In genomic region chr17:80035687-80035936, GRCh38 we compare ENCODE assay signal across 8 cellular contexts. TPM values are rescaled to one million over a fixed set of nuclear protein-coding genes. Genes with fewer than 3 reads are reported as not detected.
DNase-seq lines count a peak whose midpoint lies in the region; FAIRE-seq and TF ChIP-seq lines count a peak whose summit lies in the region.

TBC1D16 (minus strand) TSS chr17:80035872; CDS start chr17:80013547, 22,325 bp downstream.

- H3K4me1 Mint-ChIP-seq in activated naive CD4-positive, alpha-beta T cell treated with anti-CD3 and anti-CD28 coated beads, Interleukin-2, amount 50 U/mL, for 24 hours: peaks cover 8% of the 10 kb centered on the region

- in situ Hi-C loops in astrocyte of the spinal cord (cut with HindIII; ENCODE audit: low sequenced_read_pairs): no loop called here

- no peaks in the 10 kb centered on the region for H3K9me3 Mint-ChIP-seq in activated naive CD4-positive, alpha-beta T cell treated with anti-CD3 and anti-CD28 coated beads, Interleukin-2, amount 50 U/mL, for 24 hours

- H3K36me3 ChIP-seq in kidney epithelial cell (ENCODE audit: control insufficient read depth, insufficient read depth, low read length) (no peaks in the 10 kb centered on the region), subcutaneous abdominal adipose tissue (ENCODE audit: control insufficient read depth in 5 of 5, insufficient read depth in 5 of 5, low read length in 5 of 5) (peaks cover 0 to 5% (median 0%) of the 10 kb centered on the region in 5 donors)

- H3K27ac ChIP-seq in subcutaneous abdominal adipose tissue (ENCODE audit: low read depth, low read length): peak within 1 kb of the TSS; percentile 90

- H3K9ac ChIP-seq in subcutaneous abdominal adipose tissue (ENCODE audit: low read length in 5 of 5): peak within 1 kb of the TSS in 4 of 5 donors; percentile 83 to 87 (median 86)

- peaks cover 5% of the 10 kb centered on the region for H3K27me3 Mint-ChIP-seq in activated naive CD4-positive, alpha-beta T cell treated with anti-CD3 and anti-CD28 coated beads, Interleukin-2, amount 50 U/mL, for 24 hours

- peaks cover 3 to 63% (median 53%) of the 10 kb centered on the region in 5 donors for H3K4me1 ChIP-seq in subcutaneous abdominal adipose tissue (ENCODE audit: control insufficient read depth in 5 of 5, insufficient read depth in 5 of 5, low read length in 5 of 5)

- no peaks in the 10 kb centered on the region for H3K9me3 ChIP-seq in subcutaneous abdominal adipose tissue (ENCODE audit: control insufficient read depth in 5 of 5, low read length in 5 of 5)

- no peak for DNase-seq in activated naive CD4-positive, alpha-beta T cell treated with Interleukin-2 at 50 U/mL for 16 hours
- DNase-seq in astrocyte of the spinal cord (ENCODE audit: low read depth, low spot score) (no peak), kidney epithelial cell (ENCODE audit: low read depth) (no peak), D721Med (ENCODE audit: insufficient read length, low spot score) (no peak), NCI-H1092 treated with DMSO at 0.1 percent for 48 hours (lab: John Stamatoyannopoulos, UW) (no peak), putamen (ENCODE audit: low spot score) (no peak)

- H3K27ac Mint-ChIP-seq in activated naive CD4-positive, alpha-beta T cell treated with anti-CD3 and anti-CD28 coated beads, Interleukin-2, amount 50 U/mL, for 24 hours: peak within 1 kb of the TSS; percentile 83

- no peak for TF ChIP-seq CTCF in astrocyte of the spinal cord (IDR thresholded peaks at IDR 0.05; ENCODE audit: low read depth, low read length)
- no peak for TF ChIP-seq CTCF in kidney epithelial cell (IDR thresholded peaks at IDR 0.05; ENCODE audit: insufficient read depth, low read length, poor library complexity, severe bottlenecking)
- TF ChIP-seq CTCF in D721Med (IDR thresholded peaks at IDR 0.05; ENCODE audit: insufficient read depth, missing control alignments): no peak

- FAIRE-seq in D721Med (lab: Jason Lieb, UNC): no peak

- no peaks in the 10 kb centered on the region for H3K36me3 Mint-ChIP-seq in activated naive CD4-positive, alpha-beta T cell treated with anti-CD3 and anti-CD28 coated beads, Interleukin-2, amount 50 U/mL, for 24 hours

- H3K4me3 ChIP-seq in astrocyte of the spinal cord (ENCODE audit: low read depth, low read length) (peak within 1 kb of the TSS; percentile 80), kidney epithelial cell (ENCODE audit: low read depth, low read length) (peak within 1 kb of the TSS; percentile 79), subcutaneous abdominal adipose tissue (ENCODE audit: low read depth in 1 of 5, low read length in 5 of 5) (peak within 1 kb of the TSS; percentile 79 to 91 (median 82))

- H3K4me3 Mint-ChIP-seq in activated naive CD4-positive, alpha-beta T cell treated with anti-CD3 and anti-CD28 coated beads, Interleukin-2, amount 50 U/mL, for 24 hours: peak within 1 kb of the TSS; percentile 91

- H3K27me3 ChIP-seq in kidney epithelial cell (ENCODE audit: control insufficient read depth, insufficient read depth, low read length) (no peaks in the 10 kb centered on the region), subcutaneous abdominal adipose tissue (ENCODE audit: control insufficient read depth in 5 of 5, insufficient read depth in 4 of 5, low read length in 5 of 5) (no peaks in the 10 kb centered on the region)

RNA-seq across cellular contexts. Expression of gene TBC1D16, which starts in this region (rescaled TPM):
- 54.5 and 58.5 TPM in 2 replicates for total RNA-seq in kidney epithelial cell
